8 cellular contexts compared by ENCODE assay signal in the genomic region with DNA sequence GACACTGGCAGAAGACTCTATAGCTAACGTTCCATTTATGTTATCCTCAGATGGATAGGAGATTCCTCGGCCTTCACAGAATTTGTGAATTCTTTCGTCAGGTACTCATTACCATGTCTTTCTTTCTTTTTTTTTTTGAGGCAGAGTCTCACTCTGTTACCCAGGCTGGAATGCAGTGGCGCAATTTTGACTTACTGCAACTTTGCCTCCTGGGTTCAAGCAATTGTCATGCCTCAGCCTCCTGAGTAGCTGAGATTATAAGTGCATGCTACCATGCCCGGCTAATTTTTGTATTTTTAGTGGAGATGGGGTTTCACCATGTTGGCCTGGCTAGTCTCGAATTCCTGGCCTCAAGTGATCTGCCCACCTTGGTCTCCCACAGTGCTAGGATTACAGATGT. TPM values are rescaled to one million over a fixed set of nuclear protein-coding genes. Genes with fewer than 3 reads are reported as not detected.
DNase-seq lines count a peak whose midpoint lies in the region; ATAC-seq and TF ChIP-seq lines count a peak whose summit lies in the region.
"Not testable (repeated sequence)": the region's sequence is repeated elsewhere in the genome, so short reads cannot be mapped to it uniquely, and the experiment has no call there.

No MANE protein-coding gene starts in this region.

- not testable (repeated sequence) for H3K9me3 ChIP-seq in HUES48 (ENCODE audit: control insufficient read depth, insufficient read depth, low read length); endodermal cell (ENCODE audit: control insufficient read depth, low read length); iPS-20b (ENCODE audit: insufficient read depth, low read depth, low read length); neural progenitor cell (ENCODE audit: low read depth); subcutaneous abdominal adipose tissue (ENCODE audit: control insufficient read depth in 5 of 5, low read length in 5 of 5)

- H3K9me3 Mint-ChIP-seq in WTC11, endodermal cell, neural progenitor cell: not testable (repeated sequence)

- peaks cover 40% of the 10 kb centered on the region for H3K4me1 ChIP-seq in HUES48 (ENCODE audit: control insufficient read depth, insufficient read depth, low read length)
- H3K4me1 ChIP-seq in endodermal cell (ENCODE audit: control insufficient read depth, insufficient read depth, low read length) = not testable (repeated sequence)
- peaks cover 31% of the 10 kb centered on the region for H3K4me1 ChIP-seq in iPS-20b (ENCODE audit: insufficient read depth, low read length)
- peaks cover 41% of the 10 kb centered on the region for H3K4me1 ChIP-seq in neural progenitor cell
- H3K4me1 ChIP-seq in subcutaneous abdominal adipose tissue (ENCODE audit: control insufficient read depth in 5 of 5, insufficient read depth in 5 of 5, low read length in 5 of 5) = peaks cover 0 to 44% (median 21%) of the 10 kb centered on the region in 5 donors

- 37 to 57% methylated on average over 5 to 6 of the region's 6 CpGs for WGBS in endodermal cell (ENCODE audit: insufficient coverage in 1 of 2, insufficient read length in 1 of 2), 2 experiments

- H2AFZ ChIP-seq in neural progenitor cell (replicated peaks) = peak overlapping the region; percentile 55

- H3K4me2 ChIP-seq in neural progenitor cell = peak overlapping the region; percentile 29

- not testable (repeated sequence) for H3K36me3 ChIP-seq in HUES48 (ENCODE audit: control insufficient read depth, insufficient read depth, low read length); endodermal cell (ENCODE audit: control insufficient read depth, insufficient read depth, low read length); iPS-20b (ENCODE audit: insufficient read depth, low read depth, low read length); neural progenitor cell; subcutaneous abdominal adipose tissue (ENCODE audit: control insufficient read depth in 5 of 5, insufficient read depth in 5 of 5, low read length in 5 of 5)

- H3K27me3 ChIP-seq in HUES48 (ENCODE audit: control insufficient read depth, insufficient read depth, low read length); endodermal cell (ENCODE audit: control insufficient read depth, insufficient read depth, low read length, poor library complexity, severe bottlenecking); iPS-20b (ENCODE audit: insufficient read depth, low read length); neural progenitor cell; subcutaneous abdominal adipose tissue (ENCODE audit: control insufficient read depth in 5 of 5, insufficient read depth in 4 of 5, low read length in 5 of 5): not testable (repeated sequence)

- not testable (repeated sequence) for H3K36me3 Mint-ChIP-seq in WTC11; endodermal cell (ENCODE audit: low read depth); neural progenitor cell

- POLR2A ChIA-PET in WTC11 (lab: Charles Lee) = not testable (repeated sequence)

- not testable (repeated sequence) for H3K27me3 Mint-ChIP-seq in WTC11 (ENCODE audit: low read depth); endodermal cell (ENCODE audit: insufficient read depth); neural progenitor cell (ENCODE audit: insufficient read depth, low read depth)

- H3K4me3 ChIP-seq in AG09309 (ENCODE audit: control insufficient read depth, low read depth, low read length); HUES48 (ENCODE audit: low read depth, low read length); endodermal cell (ENCODE audit: low read length); neural progenitor cell; subcutaneous abdominal adipose tissue (ENCODE audit: low read depth in 1 of 5, low read length in 5 of 5): not testable (repeated sequence)
- H3K4me3 ChIP-seq in iPS-20b (ENCODE audit: low read length) = peak overlapping the region; percentile 27; the same call in 1 of the 2 replicates

- TF ChIP-seq CTCF in AG09309 (IDR thresholded peaks at IDR 0.05; ENCODE audit: control insufficient read depth, insufficient read depth, low read depth, low read length, missing control alignments); WTC11 (IDR thresholded peaks at IDR 0.05); endodermal cell (conservative IDR thresholded peaks at IDR 0.05); neural progenitor cell (IDR thresholded peaks at IDR 0.05): not testable (repeated sequence)

- not testable (repeated sequence) for H3K9ac ChIP-seq in HUES48 (ENCODE audit: low read depth, low read length); endodermal cell (ENCODE audit: extremely low read depth, low read length, poor library complexity, severe bottlenecking); iPS-20b (ENCODE audit: low read depth, low read length); neural progenitor cell
- H3K9ac ChIP-seq in subcutaneous abdominal adipose tissue (ENCODE audit: low read length in 5 of 5) = peak overlapping the region in 1 of 5 donors; percentile 73

- CTCF ChIA-PET in WTC11 (lab: Charles Lee) = interaction anchor here (0.6 kb wide), 1 partner anchor 100 kb away, joined by 3 read pairs; a partner anchor contains a TSS

- H3K27ac Mint-ChIP-seq in WTC11 = peak overlapping the region; percentile 87
- H3K27ac Mint-ChIP-seq in endodermal cell = peak overlapping the region; percentile 58
- not testable (repeated sequence) for H3K27ac Mint-ChIP-seq in neural progenitor cell

- peak; percentile 43 for DNase-seq in AG09309 (ENCODE audit: low read depth)
- peak; percentile 45 for DNase-seq in GM04503 (ENCODE audit: low read depth)
- not testable (repeated sequence) for DNase-seq in WTC11 (ENCODE audit: low spot score); neural progenitor cell (ENCODE audit: low spot score)
- DNase-seq in endodermal cell = peak; percentile 73

- peaks cover 47% of the 10 kb centered on the region for H3K4me1 Mint-ChIP-seq in WTC11
- H3K4me1 Mint-ChIP-seq in endodermal cell = peaks cover 35% of the 10 kb centered on the region
- H3K4me1 Mint-ChIP-seq in neural progenitor cell = peaks cover 31% of the 10 kb centered on the region

- H3K27ac ChIP-seq in HUES48 (ENCODE audit: low read depth, low read length) (peak overlapping the region; percentile 88), subcutaneous abdominal adipose tissue (ENCODE audit: low read depth, low read length) (peak overlapping the region; percentile 84)
- H3K27ac ChIP-seq in endodermal cell (ENCODE audit: low read depth, low read length); iPS-20b (ENCODE audit: low read length); neural progenitor cell: not testable (repeated sequence)

- not testable (repeated sequence) for H3K4me3 Mint-ChIP-seq in WTC11, endodermal cell, neural progenitor cell

- peak; percentile 60 for ATAC-seq in WTC11

- H3F3A ChIP-seq in neural progenitor cell (ENCODE audit: low read depth) = not testable (repeated sequence)

- not testable (repeated sequence) for H4K20me1 ChIP-seq in neural progenitor cell (ENCODE audit: low read depth)

- H3K79me2 ChIP-seq in neural progenitor cell (ENCODE audit: low read depth) = not testable (repeated sequence)

RNA-seq across cellular contexts. Expression of a gene that starts 11.5 kb away (rescaled TPM):
- 41.6 to 52.0 TPM (median 43.8 TPM) in 3 replicates for total RNA-seq in WTC11 (2021)
- 10 to 100 TPM; 58.3 to 75.5 TPM for total RNA-seq in endodermal cell
- polyA plus RNA-seq in endodermal cell (2013, experiment 1 of 2) = 51.3 TPM
- polyA plus RNA-seq in endodermal cell (2013, experiment 2 of 2) = 47.6 TPM
- total RNA-seq in neural progenitor cell (ENCODE audit: low replicate concordance) = 103 and 191 TPM in 2 replicates

RNA-seq across cellular contexts. Expression of a gene that starts 33.3 kb away (rescaled TPM):
- total RNA-seq in WTC11 (2021) (32.8 to 42.7 TPM (median 37.4 TPM) in 3 replicates), endodermal cell (10 to 100 TPM; 35.9 to 39.2 TPM), neural progenitor cell (ENCODE audit: low replicate concordance) (36.5 and 42.1 TPM in 2 replicates)
- 36.6 TPM for polyA plus RNA-seq in endodermal cell (2013, experiment 1 of 2)
- polyA plus RNA-seq in endodermal cell (2013, experiment 2 of 2) = 44.6 TPM
